Comparison of ENCODE assay signal across 10 cellular contexts in genomic region chr22:50671641-50672040, GRCh38. TPM values are rescaled to one million over a fixed set of nuclear protein-coding genes. Genes with fewer than 3 reads are reported as not detected.
DNase-seq lines count a peak whose midpoint lies in the region; ATAC-seq and TF ChIP-seq lines count a peak whose summit lies in the region.
"Had no signal": no experiment of that assay in that cellular context is flagged by ENCODE, and none has a peak within 500 bp of the region (broad histone marks: within the 10 kb centered on the region; RNA-seq: fewer than 3 reads in every experiment).

No MANE protein-coding gene starts in this region.

- H3K4me2 ChIP-seq in mesenchymal stem cell (ENCODE audit: low read length, poor library complexity, severe bottlenecking), result no peak overlapping the region

- H3K27me3 ChIP-seq in mesenchymal stem cell (ENCODE audit: control insufficient read depth in 1 of 2, insufficient read depth in 1 of 2, low read length in 2 of 2), result peaks cover 43 to 72% of the 10 kb centered on the region in 2 experiments
- peaks cover 55% of the 10 kb centered on the region for H3K27me3 ChIP-seq in thymus (ENCODE audit: control insufficient read depth, insufficient read depth)
- peaks cover 6% of the 10 kb centered on the region for H3K27me3 ChIP-seq in vagina

- DNase-seq in HT1080 (ENCODE audit: low read depth) (peak; percentile 29), mesenchymal stem cell (no peak), vagina (ENCODE audit: extremely low spot score in 2 of 2) (no peak)
- DNase-seq in effector memory CD8-positive, alpha-beta T cell, result no peak
- DNase-seq in stimulated activated CD4-positive, alpha-beta T cell treated with anti-CD3 and anti-CD28 coated beads, Interleukin-4, amount 100 ng/mL, for 4 hours, result no peak
- DNase-seq in stimulated activated CD4-positive, alpha-beta T cell treated with anti-CD3 and anti-CD28 coated beads, Interleukin-4, amount 100 ng/mL, for 24 hours, result no peak
- DNase-seq: activated T-cell treated with anti-CD3 and anti-CD28 coated beads, Interleukin-2, amount 50 U/mL, for 24 hours; central memory CD4-positive, alpha-beta T cell; NCI-H446 treated with DMSO at 0.1 percent for 48 hours had no signal

- H2BK5ac ChIP-seq in mesenchymal stem cell (ENCODE audit: low read depth, low read length, poor library complexity, severe bottlenecking), result no peak overlapping the region

- H2BK15ac ChIP-seq in mesenchymal stem cell (ENCODE audit: low read depth, poor library complexity, severe bottlenecking), result peak overlapping the region; percentile 9

- H3K9me3 ChIP-seq in mesenchymal stem cell (ENCODE audit: control insufficient read depth, low read length) (no peaks in the 10 kb centered on the region), thymus (ENCODE audit: control insufficient read depth) (peaks cover 8% of the 10 kb centered on the region), vagina (no peaks in the 10 kb centered on the region)

- H4K8ac ChIP-seq in mesenchymal stem cell (ENCODE audit: low read length), result no peak overlapping the region

- no peak overlapping the region for H2BK12ac ChIP-seq in mesenchymal stem cell (ENCODE audit: low read length in 2 of 2)

- peak overlapping the region; percentile 30 to 33 for H3K4me3 Mint-ChIP-seq in effector memory CD8-positive, alpha-beta T cell
- H3K4me3 Mint-ChIP-seq: activated T-cell treated with anti-CD3 and anti-CD28 coated beads, Interleukin-2, amount 50 U/mL, for 24 hours had no signal

- no peak overlapping the region for H4K91ac ChIP-seq in mesenchymal stem cell (ENCODE audit: low read length)

- H3K36me3 ChIP-seq in mesenchymal stem cell (ENCODE audit: control insufficient read depth in 1 of 2, insufficient read depth in 2 of 2, low read depth in 1 of 2, low read length in 2 of 2) (peaks cover 0 to 4% of the 10 kb centered on the region in 2 experiments), thymus (ENCODE audit: control insufficient read depth, insufficient read depth) (no peaks in the 10 kb centered on the region), vagina (no peaks in the 10 kb centered on the region)

- intact Hi-C loops in vagina (cut with DNase I), result no loop called here

- no peaks in the 10 kb centered on the region for H3K9me3 Mint-ChIP-seq in effector memory CD8-positive, alpha-beta T cell
- H3K9me3 Mint-ChIP-seq: activated T-cell treated with anti-CD3 and anti-CD28 coated beads, Interleukin-2, amount 50 U/mL, for 24 hours had no signal

- no peaks in the 10 kb centered on the region for H3K79me1 ChIP-seq in mesenchymal stem cell (replicated peaks; ENCODE audit: low read length, poor library complexity, severe bottlenecking)

- H3K27ac Mint-ChIP-seq in effector memory CD8-positive, alpha-beta T cell, result peak overlapping the region in 1 of 2 donors; percentile 79
- H3K27ac Mint-ChIP-seq: activated T-cell treated with anti-CD3 and anti-CD28 coated beads, Interleukin-2, amount 50 U/mL, for 24 hours had no signal

- no peak overlapping the region for H3K4me3 ChIP-seq in mesenchymal stem cell (ENCODE audit: insufficient read depth in 1 of 2, low read depth in 1 of 2, low read length in 2 of 2)
- no peak overlapping the region for H3K4me3 ChIP-seq in thymus (ENCODE audit: low read length)
- H3K4me3 ChIP-seq in vagina, result no peak overlapping the region

- no peak overlapping the region for H3K14ac ChIP-seq in mesenchymal stem cell (ENCODE audit: low read length in 2 of 2)

- TF ChIP-seq CTCF in vagina (IDR thresholded peaks at IDR 0.05), result no peak

- no peak overlapping the region for H3K4ac ChIP-seq in mesenchymal stem cell (ENCODE audit: low read depth in 1 of 2, low read length in 2 of 2)

- H2AK5ac ChIP-seq in mesenchymal stem cell (ENCODE audit: low read length, severe bottlenecking), result no peak overlapping the region

- WGBS in mesenchymal stem cell, result 88% methylated on average over 11 of the region's 11 CpGs
- WGBS in thymus, result 46% methylated on average over 11 of the region's 11 CpGs

- H3K36me3 Mint-ChIP-seq in effector memory CD8-positive, alpha-beta T cell (ENCODE audit: insufficient read depth), result peaks cover 8% of the 10 kb centered on the region

- no peak overlapping the region for H3K9ac ChIP-seq in mesenchymal stem cell (ENCODE audit: low read length)

- H3K18ac ChIP-seq in mesenchymal stem cell (ENCODE audit: low read depth in 1 of 2, low read length in 2 of 2), result no peak overlapping the region

- no peak overlapping the region for H2BK120ac ChIP-seq in mesenchymal stem cell (ENCODE audit: low read depth, low read length)

- no peak for ATAC-seq in effector memory CD8-positive, alpha-beta T cell (replicated peaks)

- H3K4me1 ChIP-seq in mesenchymal stem cell (ENCODE audit: control insufficient read depth, insufficient read depth, low read depth, low read length) (peaks cover 27% of the 10 kb centered on the region), thymus (ENCODE audit: control insufficient read depth, insufficient read depth, low read length) (peaks cover 5% of the 10 kb centered on the region), vagina (peaks cover 18% of the 10 kb centered on the region)

- H3K27ac ChIP-seq in mesenchymal stem cell (ENCODE audit: low read length, poor library complexity, severe bottlenecking), result no peak overlapping the region
- H3K27ac ChIP-seq in thymus (ENCODE audit: low read depth), result peak overlapping the region; percentile 27
- no peak overlapping the region for H3K27ac ChIP-seq in vagina

- TF ChIP-seq POLR2A in vagina (IDR thresholded peaks at IDR 0.05), result no peak

- H3K23ac ChIP-seq in mesenchymal stem cell (ENCODE audit: low read length in 2 of 2), result no peak overlapping the region

- peaks cover 63 to 75% of the 10 kb centered on the region in 2 donors for H3K27me3 Mint-ChIP-seq in effector memory CD8-positive, alpha-beta T cell

- H3K4me1 Mint-ChIP-seq in effector memory CD8-positive, alpha-beta T cell (ENCODE audit: low read depth in 2 of 2), result peaks cover 8 to 9% of the 10 kb centered on the region in 2 donors

- H2AFZ ChIP-seq in mesenchymal stem cell (ENCODE audit: low read depth, low read length), result no peak overlapping the region

RNA-seq across cellular contexts. Expression of gene SHANK3, which starts 1.0 kb away (rescaled TPM):
- total RNA-seq in HT1080 (2014; rRNA removed; shearing (Covaris generic)), result 0.58 and 0.63 TPM in 2 replicates
- polyA plus RNA-seq in HT1080 (2015; cell fraction: cytosol; rRNA removed), result 0.51 TPM in 2 replicates
- 0.39 and 0.85 TPM in 2 replicates for polyA plus RNA-seq in HT1080 (2015; cell fraction: nucleus; rRNA removed)
- polyA plus RNA-seq in mesenchymal stem cell (2013, experiment 1 of 2), result 2.1 TPM
- polyA plus RNA-seq in mesenchymal stem cell (2013, experiment 2 of 2), result 2.1 TPM
- polyA plus RNA-seq in thymus, result 8.6 TPM
- total RNA-seq in vagina, result 20.4 TPM

RNA-seq across cellular contexts. Expression of gene ARSA, which starts 43.7 kb away (rescaled TPM):
- total RNA-seq in HT1080 (2014; rRNA removed; shearing (Covaris generic)), result 11.0 and 11.3 TPM in 2 replicates
- polyA plus RNA-seq in HT1080 (2015; cell fraction: cytosol; rRNA removed), result 14.5 and 16.0 TPM in 2 replicates
- polyA plus RNA-seq in HT1080 (2015; cell fraction: nucleus; rRNA removed), result 48.9 and 53.9 TPM in 2 replicates
- 31.0 TPM for polyA plus RNA-seq in mesenchymal stem cell (2013, experiment 1 of 2)
- 30.2 TPM for polyA plus RNA-seq in mesenchymal stem cell (2013, experiment 2 of 2)
- polyA plus RNA-seq in thymus, result 63.3 TPM
- 44.2 TPM for total RNA-seq in vagina

Comparison
In these comparisons a context has a peak if more than half of its experiments do, and no peak if none do; other contexts are left out.
1. RNA of gene SHANK3, which starts 1.0 kb away (total RNA-seq): 20.4 TPM in vagina (single experiment); 0.58 to 0.63 TPM in HT1080; every median in the first group is over 10 times any median in the second.